In the genomic region with DNA sequence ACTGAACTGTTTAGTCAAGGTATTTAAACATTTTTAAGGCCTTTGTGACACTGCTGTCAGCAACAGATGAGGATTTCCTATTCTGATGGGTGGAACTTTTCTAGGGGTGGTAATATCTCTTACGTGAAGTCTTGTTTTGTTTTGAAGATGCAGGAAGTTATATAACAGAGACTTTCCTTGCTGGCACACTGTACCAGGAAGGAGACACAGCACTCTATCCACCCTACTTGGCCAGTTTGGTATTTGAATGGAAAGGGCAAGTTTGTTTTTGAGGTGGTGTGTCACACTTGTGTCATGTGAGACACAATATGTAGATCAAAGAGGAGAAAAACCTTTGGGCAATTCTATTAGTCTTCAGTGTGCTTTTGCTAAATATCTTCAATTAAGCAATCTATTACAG, we compare ENCODE assay signal across 8 cellular contexts. TPM values are rescaled to one million over a fixed set of nuclear protein-coding genes. Genes with fewer than 3 reads are reported as not detected.
DNase-seq lines count a peak whose midpoint lies in the region; FAIRE-seq and TF ChIP-seq lines count a peak whose summit lies in the region.

No MANE protein-coding gene starts in this region.

- dilution Hi-C loops in endothelial cell of umbilical vein (cut with MboI; ENCODE audit: extremely low pct_ligation_motif_present, low sequenced_read_pairs): no loop called here

- H2AFZ ChIP-seq in endothelial cell of umbilical vein (ENCODE audit: low read depth, low read length): peak overlapping the region; percentile 14

- peaks cover 23% of the 10 kb centered on the region for H3K4me1 ChIP-seq in endothelial cell of umbilical vein (ENCODE audit: control insufficient read depth, extremely low read depth, insufficient read depth, low read length)
- peaks cover 7% of the 10 kb centered on the region for H3K4me1 ChIP-seq in vagina

- CTCF ChIA-PET in endothelial cell of umbilical vein (lab: Charles Lee): no interaction called here

- no peaks in the 10 kb centered on the region for H3K27me3 ChIP-seq in endothelial cell of umbilical vein (ENCODE audit: control insufficient read depth in 2 of 2, insufficient read depth in 2 of 2, low read length in 2 of 2)
- H3K27me3 ChIP-seq in vagina: no peaks in the 10 kb centered on the region

- no peak overlapping the region for H3K9ac ChIP-seq in endothelial cell of umbilical vein (replicated peaks; ENCODE audit: extremely low read depth, insufficient read depth, low read length)

- TF ChIP-seq POLR2A in endothelial cell of umbilical vein (IDR thresholded peaks at IDR 0.05; ENCODE audit: low read depth, low read length) (no peak), vagina (IDR thresholded peaks at IDR 0.05) (no peak)

- FAIRE-seq in endothelial cell of umbilical vein (lab: Jason Lieb, UNC): peak; percentile 68

- no peak for TF ChIP-seq CTCF in endothelial cell of umbilical vein (IDR thresholded peaks at IDR 0.05; ENCODE audit: extremely low read depth in 1 of 2, insufficient read depth in 1 of 2, low read depth in 1 of 2, low read length in 2 of 2)
- no peak for TF ChIP-seq CTCF in GM20000 (IDR thresholded peaks at IDR 0.05; ENCODE audit: extremely low read depth, missing control alignments)
- no peak for TF ChIP-seq CTCF in vagina (IDR thresholded peaks at IDR 0.05)

- intact Hi-C loops in endothelial cell of umbilical vein (cut with micrococcal nuclease): no loop called here
- intact Hi-C loops in vagina (cut with DNase I): no loop called here

- peaks cover 5% of the 10 kb centered on the region for H3K36me3 Mint-ChIP-seq in stimulated activated naive CD8-positive, alpha-beta T cell treated with anti-CD3 and anti-CD28 coated beads, Interleukin-15, Interleukin-2, amounts not matched to agents 100 ng/mL and 50 ng/mL, for 24 hours (ENCODE audit: low read depth)

- H3K27ac ChIP-seq in endothelial cell of umbilical vein (ENCODE audit: insufficient read depth, low read depth, low read length) (peak overlapping the region; percentile 48), vagina (no peak overlapping the region)

- peak overlapping the region; percentile 77 for H3K4me3 Mint-ChIP-seq in stimulated activated naive CD8-positive, alpha-beta T cell treated with anti-CD3 and anti-CD28 coated beads, Interleukin-15, Interleukin-2, amounts not matched to agents 100 ng/mL and 50 ng/mL, for 24 hours

- peak overlapping the region; percentile 97 for H3K27ac Mint-ChIP-seq in stimulated activated naive CD8-positive, alpha-beta T cell treated with anti-CD3 and anti-CD28 coated beads, Interleukin-15, Interleukin-2, amounts not matched to agents 100 ng/mL and 50 ng/mL, for 24 hours

- H3K4me3 ChIP-seq in endothelial cell of umbilical vein (replicated peaks in 1 of 3; ENCODE audit: insufficient read depth in 1 of 3, low read depth in 1 of 3, low read length in 3 of 3) (no peak overlapping the region), vagina (no peak overlapping the region)

- H3K79me2 ChIP-seq in endothelial cell of umbilical vein (ENCODE audit: control insufficient read depth, insufficient read depth, low read length): no peaks in the 10 kb centered on the region

- H3K9me1 ChIP-seq in endothelial cell of umbilical vein (replicated peaks; ENCODE audit: control insufficient read depth, extremely low read depth, insufficient read depth, low read length): no peaks in the 10 kb centered on the region

- peaks cover 49% of the 10 kb centered on the region for H3K4me1 Mint-ChIP-seq in stimulated activated naive CD8-positive, alpha-beta T cell treated with anti-CD3 and anti-CD28 coated beads, Interleukin-15, Interleukin-2, amounts not matched to agents 100 ng/mL and 50 ng/mL, for 24 hours (ENCODE audit: low read depth)

- H3K9me3 Mint-ChIP-seq in stimulated activated naive CD8-positive, alpha-beta T cell treated with anti-CD3 and anti-CD28 coated beads, Interleukin-15, Interleukin-2, amounts not matched to agents 100 ng/mL and 50 ng/mL, for 24 hours: peaks cover 5% of the 10 kb centered on the region

- BruUV-seq in endothelial cell of umbilical vein (replicated peaks; lab: Mats Ljungman, UMichigan): no TSS peak

- H4K20me1 ChIP-seq in endothelial cell of umbilical vein (replicated peaks; ENCODE audit: control insufficient read depth, extremely low read depth, insufficient read depth, low read length): no peaks in the 10 kb centered on the region

- H3K36me3 ChIP-seq in endothelial cell of umbilical vein (ENCODE audit: control insufficient read depth in 2 of 2, extremely low read depth in 1 of 2, insufficient read depth in 2 of 2, low read length in 2 of 2) (no peaks in the 10 kb centered on the region), vagina (no peaks in the 10 kb centered on the region)

- POLR2A ChIA-PET in endothelial cell of umbilical vein (lab: Charles Lee): no interaction called here

- DNase-seq in activated CD8-positive, alpha-beta memory T cell treated with anti-CD3 and anti-CD28 coated beads, Interleukin-2, amount 50 U/mL, for 1 hour (ENCODE audit: extremely low read depth): peak; percentile 23
- DNase-seq in activated CD8-positive, alpha-beta memory T cell treated with anti-CD3 and anti-CD28 coated beads, Interleukin-2, amount 50 U/mL, for 48 hours: no peak
- peak; percentile 21 for DNase-seq in LHCN-M2 (ENCODE audit: low read depth)
- DNase-seq in endothelial cell of umbilical vein (ENCODE audit: low read depth, low spot score): peak; percentile 83
- no peak for DNase-seq in GM20000 (ENCODE audit: low spot score)
- no peak for DNase-seq in NCI-H1694 (lab: John Stamatoyannopoulos, UW)
- no peak for DNase-seq in vagina (ENCODE audit: extremely low spot score in 2 of 2)

- H3K9me3 ChIP-seq in endothelial cell of umbilical vein (replicated peaks; ENCODE audit: control insufficient read depth, insufficient read depth, low read length) (no peaks in the 10 kb centered on the region), vagina (no peaks in the 10 kb centered on the region)

- H3K4me2 ChIP-seq in endothelial cell of umbilical vein (ENCODE audit: insufficient read depth, low read length): peak overlapping the region; percentile 32

- H3K27me3 Mint-ChIP-seq in stimulated activated naive CD8-positive, alpha-beta T cell treated with anti-CD3 and anti-CD28 coated beads, Interleukin-15, Interleukin-2, amounts not matched to agents 100 ng/mL and 50 ng/mL, for 24 hours: no peaks in the 10 kb centered on the region

TF ChIP-seq in endothelial cell of umbilical vein, 7 proteins besides CTCF, POLR2A, EP300 and RAD21:
- TF ChIP-seq, protein P1, sequence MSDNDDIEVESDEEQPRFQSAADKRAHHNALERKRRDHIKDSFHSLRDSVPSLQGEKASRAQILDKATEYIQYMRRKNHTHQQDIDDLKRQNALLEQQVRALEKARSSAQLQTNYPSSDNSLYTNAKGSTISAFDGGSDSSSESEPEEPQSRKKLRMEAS (IDR thresholded peaks at IDR 0.05; ENCODE audit: insufficient read depth, insufficient read length): no peak
- no peak for TF ChIP-seq JUN (IDR thresholded peaks at IDR 0.05; ENCODE audit: borderline replicate concordance, insufficient read depth, insufficient read length, low read depth)
- TF ChIP-seq POLR2AphosphoS5 (IDR thresholded peaks at IDR 0.05; ENCODE audit: insufficient read depth, low read depth, low read length): no peak
- no peak for TF ChIP-seq EZH2 (IDR thresholded peaks at IDR 0.05; ENCODE audit: borderline replicate concordance, low read depth, low read length, severe bottlenecking)
- no peak for TF ChIP-seq GATA2 (IDR thresholded peaks at IDR 0.05; ENCODE audit: insufficient read depth, insufficient read length, low read depth, low read length)
- no peak for TF ChIP-seq FOS (IDR thresholded peaks at IDR 0.05; ENCODE audit: borderline replicate concordance, insufficient read depth, low read length)
- TF ChIP-seq MYC (IDR thresholded peaks at IDR 0.05; ENCODE audit: low read depth, low read length): no peak
TF ChIP-seq in endothelial cell of umbilical vein: peak in this region for 0.

RNA-seq across cellular contexts. Expression of a gene that starts 51.6 kb away (rescaled TPM):
- 75.8 and 81.1 TPM in 2 replicates for total RNA-seq in LHCN-M2 (2014; rRNA removed)
- polyA plus RNA-seq in LHCN-M2 (2012): 35.2 TPM
- total RNA-seq in endothelial cell of umbilical vein: 60.7 and 63.7 TPM in 2 replicates
- polyA plus RNA-seq in endothelial cell of umbilical vein: 22.6 and 32.8 TPM in 2 replicates
- 34.3 and 35.3 TPM in 2 replicates for polyA plus RNA-seq in endothelial cell of umbilical vein (2011; cell fraction: cytosol; rRNA removed)
- polyA plus RNA-seq in endothelial cell of umbilical vein (2011; cell fraction: nucleus; rRNA removed): 55.0 and 62.7 TPM in 2 replicates
- 50.2 and 69.1 TPM in 2 replicates for polyA plus RNA-seq in endothelial cell of umbilical vein (2012)
- polyA minus RNA-seq in endothelial cell of umbilical vein: 25.2 and 25.3 TPM in 2 replicates
- 23.9 TPM for polyA minus RNA-seq in endothelial cell of umbilical vein (2011; cell fraction: cytosol; rRNA and poly(A)+ RNA removed)
- polyA minus RNA-seq in endothelial cell of umbilical vein (2011; cell fraction: nucleus; rRNA and poly(A)+ RNA removed): 40.1 and 43.4 TPM in 2 replicates
- 37.6 TPM for total RNA-seq in vagina

RNA-seq across cellular contexts. Expression of a gene that starts 56.0 kb away (rescaled TPM):
- total RNA-seq in LHCN-M2 (2014; rRNA removed): 39.4 and 49.1 TPM in 2 replicates
- 7.6 TPM for polyA plus RNA-seq in LHCN-M2 (2012)
- 49.1 and 52.1 TPM in 2 replicates for total RNA-seq in endothelial cell of umbilical vein
- polyA plus RNA-seq in endothelial cell of umbilical vein: 11.8 and 15.2 TPM in 2 replicates
- 23.6 and 26.4 TPM in 2 replicates for polyA plus RNA-seq in endothelial cell of umbilical vein (2011; cell fraction: cytosol; rRNA removed)
- polyA plus RNA-seq in endothelial cell of umbilical vein (2011; cell fraction: nucleus; rRNA removed): 62.9 and 64.4 TPM in 2 replicates
- 42.1 and 49.9 TPM in 2 replicates for polyA plus RNA-seq in endothelial cell of umbilical vein (2012)
- polyA minus RNA-seq in endothelial cell of umbilical vein: 20.9 and 27.7 TPM in 2 replicates
- 20.0 TPM for polyA minus RNA-seq in endothelial cell of umbilical vein (2011; cell fraction: cytosol; rRNA and poly(A)+ RNA removed)
- 42.7 and 55.0 TPM in 2 replicates for polyA minus RNA-seq in endothelial cell of umbilical vein (2011; cell fraction: nucleus; rRNA and poly(A)+ RNA removed)
- 38.5 TPM for total RNA-seq in vagina

Comparison
In these comparisons a context has a peak if more than half of its experiments do, and no peak if none do; other contexts are left out.
1. DNase-seq: peak in activated CD8-positive, alpha-beta memory T cell treated with anti-CD3 and anti-CD28 coated beads, Interleukin-2, amount 50 U/mL, for 1 hour (single experiment), LHCN-M2 (single experiment) and endothelial cell of umbilical vein (single experiment); none in activated CD8-positive, alpha-beta memory T cell treated with anti-CD3 and anti-CD28 coated beads, Interleukin-2, amount 50 U/mL, for 48 hours (single experiment), GM20000 (single experiment), NCI-H1694 (single experiment) and vagina (0 of 2).